In the genomic region with DNA sequence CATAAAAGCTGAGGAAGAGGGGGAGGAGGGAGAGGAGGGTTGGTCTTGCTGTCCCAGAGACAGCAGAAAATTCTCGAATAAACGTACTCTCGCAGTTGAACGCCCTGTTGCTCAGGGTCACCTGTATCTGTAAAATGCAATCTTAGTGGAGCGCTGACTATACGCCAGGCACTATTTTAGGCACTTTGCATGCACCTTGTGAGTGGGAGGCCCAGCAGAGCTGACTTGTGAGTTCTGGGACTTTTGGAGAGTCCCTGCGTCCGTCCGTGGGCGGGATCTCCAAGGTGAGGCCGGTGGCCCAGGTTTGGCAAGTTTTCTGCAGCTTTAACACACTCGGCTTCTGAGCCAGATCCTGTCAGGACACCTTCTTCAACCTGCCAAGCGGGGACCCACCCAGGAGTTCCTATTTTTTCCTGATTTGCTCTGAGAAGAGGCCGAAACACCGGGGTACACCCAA, we compare ENCODE assay signal across 8 cellular contexts. TPM values are rescaled to one million over a fixed set of nuclear protein-coding genes. Genes with fewer than 3 reads are reported as not detected.
DNase-seq lines count a peak whose midpoint lies in the region; ATAC-seq and TF ChIP-seq lines count a peak whose summit lies in the region.

No MANE protein-coding gene starts in this region.

- TF ChIP-seq POLR2A in transverse colon (IDR thresholded peaks at IDR 0.05), result no peak

- peaks cover 0 to 11% (median 6%) of the 10 kb centered on the region in 7 donors for H3K4me1 Mint-ChIP-seq in naive thymus-derived CD4-positive, alpha-beta T cell

- H3K27me3 ChIP-seq in naive thymus-derived CD4-positive, alpha-beta T cell (ENCODE audit: control insufficient read depth in 2 of 2, insufficient read depth in 2 of 2, low read length in 2 of 2), result peaks cover 0 to 3% of the 10 kb centered on the region in 2 donors
- H3K27me3 ChIP-seq in transverse colon, result no peaks in the 10 kb centered on the region

- H3K4me3 Mint-ChIP-seq in naive thymus-derived CD4-positive, alpha-beta T cell, result peak overlapping the region; percentile 17 to 82 (median 71)

- 23 to 56% methylated on average over 6 to 11 of the region's 15 CpGs for WGBS in transverse colon (ENCODE audit: low coverage in 1 of 2), 2 donors

- intact Hi-C loops in naive thymus-derived CD4-positive, alpha-beta T cell (cut with micrococcal nuclease), result loop anchor here (1.0 to 2.0 kb wide), 6 partner anchors 47 to 290 kb away; no protein-coding TSS in a partner anchor
- intact Hi-C loops in transverse colon (cut with DNase I; ENCODE audit: low total_unique reads), result no loop called here

- CTCF ChIA-PET in RWPE1 (lab: Yijun Ruan, JAX), result interaction anchor here (0.6 to 3.4 kb wide), 6 partner anchors 28 to 221 kb away, joined by 3 to 28 read pairs (median 7); a partner anchor contains a TSS
- CTCF ChIA-PET in naive thymus-derived CD4-positive, alpha-beta T cell (lab: Charles Lee), result interaction anchor here (1.3 to 3.6 kb wide), 5 partner anchors 10 to 290 kb away, joined by 3 to 15 read pairs (median 7); no protein-coding TSS in a partner anchor

- H3K36me3 ChIP-seq in naive thymus-derived CD4-positive, alpha-beta T cell (ENCODE audit: control insufficient read depth in 2 of 3, insufficient read depth in 3 of 3, low read length in 3 of 3), result no peaks in the 10 kb centered on the region
- no peaks in the 10 kb centered on the region for H3K36me3 ChIP-seq in transverse colon

- in situ Hi-C loops in transverse colon (cut with MboI; ENCODE audit: low pct_ligation_motif_present in 1 of 4, low pct_unique_long_range_greater_than_20kb in 1 of 4, low sequenced_read_pairs in 3 of 4), result loop anchor here in 2 of 4 donors (5.0 kb wide), 2 partner anchors 76 to 81 kb away; a partner anchor contains a TSS

- no peak for TF ChIP-seq EP300 in transverse colon (IDR thresholded peaks at IDR 0.05; ENCODE audit: low read depth)

- DNase-seq in CD1c-positive myeloid dendritic cell (ENCODE audit: extremely low spot score) (peak; percentile 15), RWPE1 (ENCODE audit: low spot score) (peak; percentile 34), coronary artery (ENCODE audit: low spot score) (no peak), transverse colon (peak; percentile 68), GOT3 (lab: John Stamatoyannopoulos, UW) (no peak), AG20443 (ENCODE audit: low spot score) (no peak)
- peak in 2 of 9 donors; percentile 4 to 69 for DNase-seq in naive thymus-derived CD4-positive, alpha-beta T cell

- H3K27ac Mint-ChIP-seq in naive thymus-derived CD4-positive, alpha-beta T cell, result peak overlapping the region in 4 of 9 donors; percentile 17 to 72 (median 39)

- peaks cover 0 to 3% of the 10 kb centered on the region in 2 donors for H3K4me1 ChIP-seq in naive thymus-derived CD4-positive, alpha-beta T cell (ENCODE audit: control insufficient read depth in 2 of 2, insufficient read depth in 2 of 2, low read length in 2 of 2)
- H3K4me1 ChIP-seq in transverse colon, result peaks cover 26 to 35% (median 31%) of the 10 kb centered on the region in 4 donors

- POLR2A ChIA-PET in RWPE1 (lab: Yijun Ruan, JAX; ENCODE audit: low non-redundant PET), result interaction anchor here (0.6 to 1.4 kb wide), 2 partner anchors 12 to 77 kb away, joined by 3 to 4 read pairs; a partner anchor contains a TSS
- POLR2A ChIA-PET in naive thymus-derived CD4-positive, alpha-beta T cell (lab: Charles Lee), result interaction anchor here (1.2 kb wide), 1 partner anchor 205 kb away, joined by 4 read pairs; no protein-coding TSS in a partner anchor

- H3K9me3 Mint-ChIP-seq in naive thymus-derived CD4-positive, alpha-beta T cell, result peaks cover 0 to 2% (median 0%) of the 10 kb centered on the region in 11 donors

- ATAC-seq in GM21737 (IDR thresholded peaks at IDR 0.05; ENCODE audit: unreplicated experiment), result peak; percentile 34
- no peak for ATAC-seq in naive thymus-derived CD4-positive, alpha-beta T cell

- H3K27me3 Mint-ChIP-seq in naive thymus-derived CD4-positive, alpha-beta T cell, result peaks cover 5 to 35% (median 23%) of the 10 kb centered on the region in 5 donors

- H3K4me3 ChIP-seq in coronary artery, result peak overlapping the region; percentile 61
- peak overlapping the region; percentile 23 for H3K4me3 ChIP-seq in naive thymus-derived CD4-positive, alpha-beta T cell (ENCODE audit: low read length)
- peak overlapping the region; percentile 36 to 52 (median 42) for H3K4me3 ChIP-seq in transverse colon

- TF ChIP-seq CTCF in RWPE1 (conservative IDR thresholded peaks at IDR 0.05; ENCODE audit: low read depth), result no peak
- no peak for TF ChIP-seq CTCF in coronary artery (IDR thresholded peaks at IDR 0.05)
- no peak for TF ChIP-seq CTCF in transverse colon (IDR thresholded peaks at IDR 0.05)

- H3K9me3 ChIP-seq in naive thymus-derived CD4-positive, alpha-beta T cell (ENCODE audit: control insufficient read depth in 2 of 3, low read length in 3 of 3), result no peaks in the 10 kb centered on the region
- no peaks in the 10 kb centered on the region for H3K9me3 ChIP-seq in transverse colon

- H3K36me3 Mint-ChIP-seq in naive thymus-derived CD4-positive, alpha-beta T cell, result no peaks in the 10 kb centered on the region

- peak overlapping the region; percentile 87 for H3K27ac ChIP-seq in RWPE1
- H3K27ac ChIP-seq in coronary artery, result peak overlapping the region; percentile 71 to 72
- no peak overlapping the region for H3K27ac ChIP-seq in naive thymus-derived CD4-positive, alpha-beta T cell (ENCODE audit: low read depth, low read length)
- peak overlapping the region; percentile 91 to 95 (median 92) for H3K27ac ChIP-seq in transverse colon

RNA-seq across cellular contexts. Expression of a gene that starts 32.5 kb away (rescaled TPM):
- not detected for total RNA-seq in naive thymus-derived CD4-positive, alpha-beta T cell
- polyA plus RNA-seq in naive thymus-derived CD4-positive, alpha-beta T cell, result 1 to 10 TPM in 1 of 2 donors, under 1 TPM in 1; 0.15 to 1.3 TPM
- 100 to 1,000 TPM; 142 to 373 (median 198) TPM for total RNA-seq in transverse colon

Comparison
In these comparisons a context has a peak if more than half of its experiments do, and no peak if none do; other contexts are left out.
1. DNase-seq: peak in CD1c-positive myeloid dendritic cell (single experiment), RWPE1 (single experiment) and transverse colon (single experiment); none in coronary artery (single experiment), GOT3 (single experiment) and AG20443 (single experiment).
2. RNA of a gene that starts 32.5 kb away (total RNA-seq): 142 to 373 TPM in transverse colon; not detected in naive thymus-derived CD4-positive, alpha-beta T cell; every median in the first group is over 100 times any median in the second.
3. Peak in every context shown above with its lines, with median percentiles within 50 percentile points of each other: H3K4me3 ChIP-seq.